In the genomic region with DNA sequence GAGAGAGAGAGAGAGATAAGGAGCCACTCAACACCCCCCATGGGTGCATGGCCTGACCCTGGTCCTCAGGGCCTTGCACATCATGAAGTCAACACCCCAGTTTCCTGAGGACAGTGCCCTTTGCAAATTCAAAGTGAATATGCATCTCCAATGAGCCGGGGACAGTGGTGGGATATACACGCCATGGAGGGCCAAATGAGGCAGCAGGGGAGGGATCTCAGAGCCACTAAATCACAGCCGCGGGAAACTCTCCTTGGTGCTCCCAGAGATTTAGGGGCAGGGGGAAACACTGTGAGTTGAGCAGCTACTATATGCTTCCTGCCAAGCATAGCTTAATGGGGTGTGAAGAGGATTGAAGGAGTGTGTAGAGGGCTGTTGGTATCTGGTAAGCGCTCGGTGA, we compare ENCODE assay signal across 1 cellular context.
TF ChIP-seq lines count a peak whose summit lies in the region.

No MANE protein-coding gene starts in this region.

TF ChIP-seq in H1, 55 proteins besides CTCF, POLR2A, EP300 and RAD21 (continued from another document):
- TF ChIP-seq GABPA (IDR thresholded peaks at IDR 0.05; ENCODE audit: borderline replicate concordance, insufficient read depth, low read length) (no peak), BRCA1 (IDR thresholded peaks at IDR 0.05; ENCODE audit: low read depth, low read length) (no peak), RBBP5 (IDR thresholded peaks at IDR 0.05; ENCODE audit: borderline replicate concordance, low read depth, low read length) (no peak), TCF12 (IDR thresholded peaks at IDR 0.05; ENCODE audit: low read depth, low read length) (no peak)
